Comparison of ENCODE assay signal across 7 cellular contexts in the genomic region with DNA sequence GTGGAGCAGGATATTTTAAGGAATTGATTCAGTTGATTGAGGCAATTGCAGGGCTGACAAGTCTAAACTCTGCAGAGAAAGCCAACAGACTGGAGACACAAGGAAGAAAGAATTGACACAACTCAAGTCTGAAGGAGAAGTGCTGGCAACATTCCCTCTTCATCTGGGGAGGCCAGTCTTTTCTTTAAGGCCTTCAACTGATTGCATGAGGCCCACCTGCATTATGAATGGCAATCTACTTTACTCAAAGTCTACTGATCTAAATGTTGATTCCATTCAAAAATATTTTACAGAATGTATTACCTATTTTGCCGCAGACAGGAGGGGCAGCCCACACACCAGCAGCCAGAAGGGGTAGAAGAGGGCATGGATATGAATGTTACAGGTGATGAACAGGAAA.
"Had no signal": no experiment of that assay in that cellular context is flagged by ENCODE, and none has a peak within 500 bp of the region (broad histone marks: within the 10 kb centered on the region; RNA-seq: fewer than 3 reads in every experiment).

No MANE protein-coding gene starts in this region.

- H3K4me2 ChIP-seq: KMS-11 had no signal

- DNase-seq: IMR-90, KBM-7, KG1 had no signal

- H3K27ac ChIP-seq: HL-60, KMS-11 had no signal

- ATAC-seq: HepG2 had no signal

- H3K9ac ChIP-seq: KMS-11 had no signal

- FAIRE-seq: HepG2, HTR-8/SVneo had no signal
